9 cellular contexts compared by ENCODE assay signal in the genomic region with DNA sequence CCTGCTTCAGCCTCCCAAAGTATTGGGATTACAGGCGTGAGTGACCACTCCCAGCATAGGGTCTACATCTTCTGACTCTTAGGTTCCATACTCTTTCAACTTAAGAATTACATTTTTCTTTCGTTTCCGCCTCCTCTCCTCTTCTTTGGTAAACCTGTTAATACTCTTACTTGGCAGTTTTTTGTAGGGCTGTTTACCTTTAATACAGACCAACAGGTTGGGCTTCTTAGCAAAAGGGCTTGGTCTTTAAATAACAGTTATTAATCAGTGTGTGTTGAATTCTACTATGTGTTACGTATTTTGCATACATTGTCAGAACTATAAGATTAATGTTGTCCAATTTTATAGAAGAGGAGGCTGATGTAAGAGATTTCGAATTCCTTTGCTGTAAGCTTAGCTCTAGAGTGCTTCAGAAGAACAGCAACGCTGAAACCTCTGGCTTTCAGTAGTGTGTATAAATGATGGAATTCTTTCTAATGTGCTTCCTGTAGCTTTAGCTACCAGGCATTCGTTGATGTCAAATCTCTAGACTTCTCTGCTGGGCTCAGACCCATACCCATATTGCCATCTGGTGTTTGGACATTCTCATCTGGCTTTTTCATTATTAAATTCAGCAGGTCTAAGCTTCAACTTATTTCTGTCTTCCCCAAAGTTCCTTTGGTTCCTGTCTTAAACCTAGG. TPM values are rescaled to one million over a fixed set of nuclear protein-coding genes. Genes with fewer than 3 reads are reported as not detected.
DNase-seq lines count a peak whose midpoint lies in the region; ATAC-seq and FAIRE-seq lines count a peak whose summit lies in the region.
"Had no signal": no experiment of that assay in that cellular context is flagged by ENCODE, and none has a peak within 500 bp of the region (broad histone marks: within the 10 kb centered on the region; RNA-seq: fewer than 3 reads in every experiment).

No MANE protein-coding gene starts in this region.

- H3K36me3 ChIP-seq in CD4-positive, CD25-positive, alpha-beta regulatory T cell (ENCODE audit: control insufficient read depth, insufficient read depth, low read length): peaks cover 14% of the 10 kb centered on the region

- no peak for DNase-seq in CD4-positive, CD25-positive, alpha-beta regulatory T cell
- no peak for DNase-seq in GM19239 (ENCODE audit: insufficient read length, low spot score)
- DNase-seq in activated T-helper 2 cell treated with anti-CD3 and anti-CD28 coated beads, Interferon-gamma antibody, Interleukin-2, Interleukin-4, amounts not matched to agents 10 μg/mL and 5 μg/mL and 100 μg/mL, durations not matched to agents 14 hours and 24 hours and 36 hours (ENCODE audit: low spot score): no peak
- peak; percentile 3 for DNase-seq in kidney tubule cell (ENCODE audit: low spot score)
- no peak for DNase-seq in COR-L47 (lab: John Stamatoyannopoulos, UW)
- DNase-seq in cardiac septum (ENCODE audit: low spot score): no peak
- DNase-seq: activated T-cell treated with anti-CD3 and anti-CD28 coated beads, Interleukin-2, amount 50 U/mL, for 4 hours had no signal

- no peaks in the 10 kb centered on the region for H3K9me3 ChIP-seq in CD4-positive, CD25-positive, alpha-beta regulatory T cell (ENCODE audit: control insufficient read depth in 2 of 2, low read length in 2 of 2)

- H3K27me3 Mint-ChIP-seq in CD4-positive, CD25-positive, alpha-beta regulatory T cell: no peaks in the 10 kb centered on the region
- H3K27me3 Mint-ChIP-seq in activated T-helper 2 cell treated with anti-CD3 and anti-CD28 coated beads, Interferon-gamma antibody, Interleukin-2, Interleukin-4, amounts not matched to agents 10 μg/mL and 5 μg/mL and 100 μg/mL, durations not matched to agents 14 hours and 24 hours and 36 hours (ENCODE audit: low read depth): no peaks in the 10 kb centered on the region

- H3K4me1 Mint-ChIP-seq in CD4-positive, CD25-positive, alpha-beta regulatory T cell: peaks cover 32 to 62% (median 55%) of the 10 kb centered on the region in 4 donors
- H3K4me1 Mint-ChIP-seq in activated T-helper 2 cell treated with anti-CD3 and anti-CD28 coated beads, Interferon-gamma antibody, Interleukin-2, Interleukin-4, amounts not matched to agents 10 μg/mL and 5 μg/mL and 100 μg/mL, durations not matched to agents 14 hours and 24 hours and 36 hours (ENCODE audit: low read depth): peaks cover 64% of the 10 kb centered on the region

- H3K4me3 Mint-ChIP-seq in CD4-positive, CD25-positive, alpha-beta regulatory T cell: peak overlapping the region; percentile 24 to 79 (median 37)
- peak overlapping the region; percentile 51 for H3K4me3 Mint-ChIP-seq in activated T-helper 2 cell treated with anti-CD3 and anti-CD28 coated beads, Interferon-gamma antibody, Interleukin-2, Interleukin-4, amounts not matched to agents 10 μg/mL and 5 μg/mL and 100 μg/mL, durations not matched to agents 14 hours and 24 hours and 36 hours (ENCODE audit: low read depth)

- no peaks in the 10 kb centered on the region for H3K27me3 ChIP-seq in CD4-positive, CD25-positive, alpha-beta regulatory T cell (ENCODE audit: control insufficient read depth, insufficient read depth, low read length)

- H3K4me1 ChIP-seq in CD4-positive, CD25-positive, alpha-beta regulatory T cell (ENCODE audit: control insufficient read depth, insufficient read depth, low read length, poor library complexity, severe bottlenecking): peaks cover 58% of the 10 kb centered on the region

- peak overlapping the region in 2 of 3 donors; percentile 1 to 22 for H3K27ac Mint-ChIP-seq in CD4-positive, CD25-positive, alpha-beta regulatory T cell
- H3K27ac Mint-ChIP-seq in activated T-helper 2 cell treated with anti-CD3 and anti-CD28 coated beads, Interferon-gamma antibody, Interleukin-2, Interleukin-4, amounts not matched to agents 10 μg/mL and 5 μg/mL and 100 μg/mL, durations not matched to agents 14 hours and 24 hours and 36 hours: no peak overlapping the region

- peak; percentile 26 for FAIRE-seq in GM19239 (lab: Jason Lieb, UNC)

- intact Hi-C loops in activated T-helper 2 cell treated with anti-CD3 and anti-CD28 coated beads, Interferon-gamma antibody, Interleukin-2, Interleukin-4, amounts not matched to agents 10 μg/mL and 5 μg/mL and 100 μg/mL, durations not matched to agents 14 hours and 24 hours and 36 hours (cut with micrococcal nuclease): loop anchor here (1.0 to 5.0 kb wide), 3 partner anchors 57 to 341 kb away; partner anchors contain the start of gene ZC3H12C
- intact Hi-C loops in cardiac septum (cut with DNase I): loop anchor here (5.0 kb wide), 2 partner anchors 56 to 231 kb away; no protein-coding TSS in a partner anchor

- peaks cover 0 to 2% (median 0%) of the 10 kb centered on the region in 7 donors for H3K9me3 Mint-ChIP-seq in CD4-positive, CD25-positive, alpha-beta regulatory T cell
- H3K9me3 Mint-ChIP-seq in activated T-helper 2 cell treated with anti-CD3 and anti-CD28 coated beads, Interferon-gamma antibody, Interleukin-2, Interleukin-4, amounts not matched to agents 10 μg/mL and 5 μg/mL and 100 μg/mL, durations not matched to agents 14 hours and 24 hours and 36 hours: no peaks in the 10 kb centered on the region
- H3K9me3 Mint-ChIP-seq: activated T-cell treated with anti-CD3 and anti-CD28 coated beads, Interleukin-2, amount 50 U/mL, for 4 hours had no signal

- peak overlapping the region; percentile 32 for H3K4me3 ChIP-seq in CD4-positive, CD25-positive, alpha-beta regulatory T cell (ENCODE audit: low read depth, low read length)

- no peak for ATAC-seq in CD4-positive, CD25-positive, alpha-beta regulatory T cell (ENCODE audit: low read depth in 2 of 2)
- no peak for ATAC-seq in HG03457 (IDR thresholded peaks at IDR 0.05; ENCODE audit: unreplicated experiment)
- ATAC-seq in HG03045 (IDR thresholded peaks at IDR 0.05; ENCODE audit: unreplicated experiment): no peak
- ATAC-seq: activated T-cell treated with anti-CD3 and anti-CD28 coated beads, Interleukin-2, amount 50 U/mL, for 4 hours had no signal

- H3K27ac ChIP-seq in CD4-positive, CD25-positive, alpha-beta regulatory T cell (ENCODE audit: insufficient read depth, low read length, poor library complexity, severe bottlenecking): no peak overlapping the region

- H3K36me3 Mint-ChIP-seq in CD4-positive, CD25-positive, alpha-beta regulatory T cell: peaks cover 12% of the 10 kb centered on the region
- H3K36me3 Mint-ChIP-seq in activated T-helper 2 cell treated with anti-CD3 and anti-CD28 coated beads, Interferon-gamma antibody, Interleukin-2, Interleukin-4, amounts not matched to agents 10 μg/mL and 5 μg/mL and 100 μg/mL, durations not matched to agents 14 hours and 24 hours and 36 hours (ENCODE audit: low read depth): peaks cover 25% of the 10 kb centered on the region

RNA-seq across cellular contexts. Expression of gene FDX1, which starts 3.1 kb away (rescaled TPM):
- total RNA-seq in CD4-positive, CD25-positive, alpha-beta regulatory T cell: 9.5 TPM
- polyA plus RNA-seq in CD4-positive, CD25-positive, alpha-beta regulatory T cell: 10 to 100 TPM; 18.2 to 28.2 (median 24.4) TPM
- 13.0 and 13.1 TPM in 2 replicates for total RNA-seq in activated T-helper 2 cell treated with anti-CD3 and anti-CD28 coated beads, Interferon-gamma antibody, Interleukin-2, Interleukin-4, amounts not matched to agents 10 μg/mL and 5 μg/mL and 100 μg/mL, durations not matched to agents 14 hours and 24 hours and 36 hours
- 21.7 TPM for total RNA-seq in cardiac septum
